ENCODE assay signal across 8 cellular contexts in genomic region chr12:6927379-6927991, GRCh38. TPM values are rescaled to one million over a fixed set of nuclear protein-coding genes. Genes with fewer than 3 reads are reported as not detected.
DNase-seq lines count a peak whose midpoint lies in the region; ATAC-seq and TF ChIP-seq lines count a peak whose summit lies in the region.

TSS of gene ATN1 (plus strand) at chr12:6927959. CDS start at chr12:6934002, 6,043 bp downstream.

- no peak for TF ChIP-seq CTCF in neural cell (IDR thresholded peaks at IDR 0.05; ENCODE audit: poor library complexity, severe bottlenecking)

- H4K20me1 ChIP-seq in neural cell (ENCODE audit: insufficient read depth) = no peaks in the 10 kb centered on the region

- TF ChIP-seq RAD21 in neural cell (conservative IDR thresholded peaks at IDR 0.05) = no peak

- peak; percentile 80 for DNase-seq in AG20443 (ENCODE audit: low spot score)
- peak; percentile 49 for DNase-seq in NCI-H774 (lab: John Stamatoyannopoulos, UW)
- peak in 1 of 2 donors; percentile 43 for DNase-seq in activated naive CD4-positive, alpha-beta T cell treated with anti-CD3 and anti-CD28 coated beads, Interleukin-2, amount 50 U/mL, for 72 hours (ENCODE audit: low spot score in 2 of 2)
- peak; percentile 87 for DNase-seq in globus pallidus (ENCODE audit: low spot score)

- ATAC-seq in activated naive CD4-positive, alpha-beta T cell treated with anti-CD3 and anti-CD28 coated beads, Interleukin-2, amount 50 U/mL, for 72 hours = peak; percentile 42 to 45
- ATAC-seq in HG03342 (IDR thresholded peaks at IDR 0.05; ENCODE audit: unreplicated experiment) = no peak
- ATAC-seq in HG02870 (IDR thresholded peaks at IDR 0.05; ENCODE audit: unreplicated experiment) = no peak

- no peaks in the 10 kb centered on the region for H3K9me3 ChIP-seq in neural cell (ENCODE audit: low read length)

- peak within 1 kb of the TSS; percentile 92 to 94 for H3K27ac Mint-ChIP-seq in activated naive CD4-positive, alpha-beta T cell treated with anti-CD3 and anti-CD28 coated beads, Interleukin-2, amount 50 U/mL, for 72 hours

- H3K4me2 ChIP-seq in neural cell (ENCODE audit: low read length) = peak within 1 kb of the TSS; percentile 97

- peak within 1 kb of the TSS; percentile 66 for H2AFZ ChIP-seq in neural cell (ENCODE audit: low read depth, low read length)

- peak; percentile 50 for TF ChIP-seq POLR2A in GM18951 (IDR thresholded peaks at IDR 0.05; ENCODE audit: extremely low read depth, insufficient read depth, insufficient read length)

- H3K4me3 ChIP-seq in neural cell (ENCODE audit: low read length) = peak within 1 kb of the TSS; percentile 77

- H3K36me3 Mint-ChIP-seq in activated naive CD4-positive, alpha-beta T cell treated with anti-CD3 and anti-CD28 coated beads, Interleukin-2, amount 50 U/mL, for 72 hours = peaks cover 5 to 6% of the 10 kb centered on the region in 2 donors

- H3K9ac ChIP-seq in neural cell (ENCODE audit: low read length) = peak within 1 kb of the TSS; percentile 98

- H3K27me3 ChIP-seq in neural cell (ENCODE audit: insufficient read depth, low read depth, low read length) = no peaks in the 10 kb centered on the region

- in situ Hi-C loops in GM18951 (cut with MboI; ENCODE audit: low sequenced_read_pairs, unreplicated experiment) = no loop called here

- H3K36me3 ChIP-seq in neural cell (ENCODE audit: insufficient read depth, low read length) = no peaks in the 10 kb centered on the region

- no peaks in the 10 kb centered on the region for H3K9me2 ChIP-seq in neural cell (ENCODE audit: insufficient read depth, low read length)

- peaks cover 36% of the 10 kb centered on the region for H3K79me2 ChIP-seq in neural cell (replicated peaks; ENCODE audit: insufficient read depth, low read length)

- peaks cover 8% of the 10 kb centered on the region for H3F3A ChIP-seq in neural cell (ENCODE audit: insufficient read depth, low read length, poor library complexity, severe bottlenecking)

- peak within 1 kb of the TSS; percentile 94 for H3K27ac ChIP-seq in neural cell (ENCODE audit: low read length)

- no peaks in the 10 kb centered on the region for H3K9me3 Mint-ChIP-seq in activated naive CD4-positive, alpha-beta T cell treated with anti-CD3 and anti-CD28 coated beads, Interleukin-2, amount 50 U/mL, for 72 hours

- TF ChIP-seq EP300 in neural cell (conservative IDR thresholded peaks at IDR 0.05; ENCODE audit: poor library complexity, severe bottlenecking) = no peak

TF ChIP-seq in neural cell, 6 proteins besides CTCF, POLR2A, EP300 and RAD21:
- TF ChIP-seq MXI1 (conservative IDR thresholded peaks at IDR 0.05; ENCODE audit: poor library complexity, severe bottlenecking) (peak; percentile 28), EZH2 (IDR thresholded peaks at IDR 0.05; ENCODE audit: borderline replicate concordance, insufficient read depth, low read length, poor library complexity, severe bottlenecking) (no peak), SMC3 (conservative IDR thresholded peaks at IDR 0.05; ENCODE audit: poor library complexity) (no peak), REST (IDR thresholded peaks at IDR 0.05; ENCODE audit: borderline replicate concordance) (peak; percentile 69), POLR2AphosphoS5 (IDR thresholded peaks at IDR 0.05) (peak; percentile 80), TAF1 (IDR thresholded peaks at IDR 0.05; ENCODE audit: low read depth) (peak; percentile 78)

RNA-seq across cellular contexts. Expression of gene ATN1, which starts in this region (rescaled TPM):
- total RNA-seq in activated naive CD4-positive, alpha-beta T cell treated with anti-CD3 and anti-CD28 coated beads, Interleukin-2, amount 50 U/mL, for 72 hours = 10 to 100 TPM; 29.9 to 73.5 TPM
- polyA plus RNA-seq in neural cell = 9.2 and 13.7 TPM in 2 replicates
- polyA minus RNA-seq in neural cell = 17.5 and 27.1 TPM in 2 replicates

Comparison
In these comparisons a context has a peak if more than half of its experiments do, and no peak if none do; other contexts are left out.
1. ATAC-seq: peak in activated naive CD4-positive, alpha-beta T cell treated with anti-CD3 and anti-CD28 coated beads, Interleukin-2, amount 50 U/mL, for 72 hours (2 of 2); none in HG03342 (single experiment) and HG02870 (single experiment).